ENCODE assay signal across 9 cellular contexts in the genomic region with DNA sequence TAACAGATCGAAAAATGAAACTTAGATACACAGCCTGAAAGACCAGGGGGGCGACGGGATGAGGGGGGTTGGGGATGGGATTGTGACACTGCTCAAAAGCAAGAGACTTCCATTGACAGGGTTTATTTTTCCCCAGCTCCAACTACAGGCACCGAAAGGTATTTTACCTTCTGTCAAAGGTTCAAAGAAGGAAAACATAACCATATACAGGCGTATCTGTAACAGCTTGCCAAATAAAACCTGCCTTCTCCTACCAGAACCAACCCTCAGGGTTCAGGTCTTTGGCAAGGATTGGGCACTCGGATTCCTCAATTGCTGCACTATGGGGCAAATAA. TPM values are rescaled to one million over a fixed set of nuclear protein-coding genes. Genes with fewer than 3 reads are reported as not detected.
A peak's percentile ranks its signal among the peaks of the same experiment; 100 is the strongest.
DNase-seq lines count a peak whose midpoint lies in the region; ATAC-seq and TF ChIP-seq lines count a peak whose summit lies in the region.
"Had no signal": no experiment of that assay in that cellular context is flagged by ENCODE, and none has a peak within 500 bp of the region (broad histone marks: within the 10 kb centered on the region; RNA-seq: fewer than 3 reads in every experiment).

No MANE protein-coding gene starts in this region.

- POLR2A ChIA-PET in activated CD8-positive, alpha-beta T cell treated with anti-CD3 and anti-CD28 coated beads, Interleukin-2, amount 10 ng/mL, durations not matched to agents 7 days and 5 days (lab: Charles Lee): no interaction called here

- H3K36me3 Mint-ChIP-seq in activated CD8-positive, alpha-beta T cell treated with anti-CD3 and anti-CD28 coated beads, Interleukin-2, amount 10 ng/mL, durations not matched to agents 7 days and 5 days (ENCODE audit: low read depth): peaks cover 8% of the 10 kb centered on the region
- H3K36me3 Mint-ChIP-seq: T-cell had no signal

- H3K27me3 Mint-ChIP-seq in activated CD8-positive, alpha-beta T cell treated with anti-CD3 and anti-CD28 coated beads, Interleukin-2, amount 10 ng/mL, durations not matched to agents 7 days and 5 days (ENCODE audit: low read depth): peaks cover 44% of the 10 kb centered on the region

- WGBS in esophagus muscularis mucosa: 5% methylated on average over 6 of the region's 6 CpGs
- under 1% methylated on average over 6 of the region's 6 CpGs for WGBS in prostate gland

- no peaks in the 10 kb centered on the region for H3K9me3 Mint-ChIP-seq in activated CD8-positive, alpha-beta T cell treated with anti-CD3 and anti-CD28 coated beads, Interleukin-2, amount 10 ng/mL, durations not matched to agents 7 days and 5 days (ENCODE audit: insufficient read depth)
- H3K9me3 Mint-ChIP-seq: T-cell had no signal

- H3K9me3 ChIP-seq in esophagus muscularis mucosa: no peaks in the 10 kb centered on the region
- no peaks in the 10 kb centered on the region for H3K9me3 ChIP-seq in prostate gland

- TF ChIP-seq CTCF in esophagus muscularis mucosa (IDR thresholded peaks at IDR 0.05) (no peak), prostate gland (IDR thresholded peaks at IDR 0.05) (peak in 1 of 4 experiments; percentile 4)

- H3K27me3 ChIP-seq in esophagus muscularis mucosa: peaks cover 0 to 19% (median 0%) of the 10 kb centered on the region in 4 donors
- H3K27me3 ChIP-seq in prostate gland (replicated peaks; ENCODE audit: insufficient read depth): no peaks in the 10 kb centered on the region

- peak overlapping the region; percentile 77 to 92 (median 82) for H3K4me3 ChIP-seq in esophagus muscularis mucosa
- peak overlapping the region; percentile 50 to 52 for H3K4me3 ChIP-seq in prostate gland

- CTCF ChIA-PET in activated CD8-positive, alpha-beta T cell treated with anti-CD3 and anti-CD28 coated beads, Interleukin-2, amount 10 ng/mL, durations not matched to agents 7 days and 5 days (lab: Charles Lee): no interaction called here

- peak overlapping the region; percentile 75 to 86 (median 80) for H3K27ac ChIP-seq in esophagus muscularis mucosa (replicated peaks in 1 of 4)
- H3K27ac ChIP-seq in prostate gland: peak overlapping the region; percentile 56 to 72

- intact Hi-C loops in esophagus muscularis mucosa (cut with DNase I) (loop anchor here (5.0 to 10.0 kb wide), 2 partner anchors 333 to 606 kb away; no protein-coding TSS in a partner anchor), prostate gland (cut with DNase I) (loop anchor here (5.0 to 10.0 kb wide), 2 partner anchors 223 to 1296 kb away; no protein-coding TSS in a partner anchor)

- H3K36me3 ChIP-seq in esophagus muscularis mucosa (no peaks in the 10 kb centered on the region), prostate gland (no peaks in the 10 kb centered on the region)

- DNase-seq in G401 (ENCODE audit: low spot score): peak; percentile 59
- DNase-seq in NCI-H2227 (lab: John Stamatoyannopoulos, UW; ENCODE audit: unreplicated experiment): peak; percentile 35
- DNase-seq in esophagus muscularis mucosa (ENCODE audit: extremely low spot score): no peak
- DNase-seq in prostate gland (ENCODE audit: low spot score): no peak
- no peak for DNase-seq in activated CD8-positive, alpha-beta T cell treated with anti-CD3 and anti-CD28 coated beads, Interleukin-2, amount 10 ng/mL, durations not matched to agents 7 days and 5 days
- no peak for DNase-seq in GDM1 (lab: John Stamatoyannopoulos, UW)
- no peak for DNase-seq in NCI-H226
- DNase-seq: T-cell had no signal

- H3K4me1 ChIP-seq in esophagus muscularis mucosa (peaks cover 17 to 62% (median 57%) of the 10 kb centered on the region in 4 donors), prostate gland (replicated peaks) (no peaks in the 10 kb centered on the region)

- in situ Hi-C loops in G401 (cut with HindIII; ENCODE audit: low sequenced_read_pairs): no loop called here

- H3K4me1 Mint-ChIP-seq in activated CD8-positive, alpha-beta T cell treated with anti-CD3 and anti-CD28 coated beads, Interleukin-2, amount 10 ng/mL, durations not matched to agents 7 days and 5 days (ENCODE audit: low read depth): peaks cover 25% of the 10 kb centered on the region

- H3K27ac Mint-ChIP-seq in activated CD8-positive, alpha-beta T cell treated with anti-CD3 and anti-CD28 coated beads, Interleukin-2, amount 10 ng/mL, durations not matched to agents 7 days and 5 days: no peak overlapping the region
- H3K27ac Mint-ChIP-seq: T-cell had no signal

- TF ChIP-seq POLR2A in esophagus muscularis mucosa (IDR thresholded peaks at IDR 0.05; ENCODE audit: low read depth) (no peak), prostate gland (IDR thresholded peaks at IDR 0.05) (no peak)

- TF ChIP-seq EP300 in esophagus muscularis mucosa (IDR thresholded peaks at IDR 0.05): no peak

- no peak for ATAC-seq in activated CD8-positive, alpha-beta T cell treated with anti-CD3 and anti-CD28 coated beads, Interleukin-2, amount 10 ng/mL, durations not matched to agents 7 days and 5 days
- no peak for ATAC-seq in HG02623 (IDR thresholded peaks at IDR 0.05; ENCODE audit: unreplicated experiment)

- no peak overlapping the region for H3K4me3 Mint-ChIP-seq in activated CD8-positive, alpha-beta T cell treated with anti-CD3 and anti-CD28 coated beads, Interleukin-2, amount 10 ng/mL, durations not matched to agents 7 days and 5 days

RNA-seq across cellular contexts. Expression of a gene that starts 1.3 kb away (rescaled TPM):
- 0.98 and 1.5 TPM in 2 replicates for total RNA-seq in G401 (2014; rRNA removed; shearing (Covaris generic))
- total RNA-seq in esophagus muscularis mucosa (100 to 1,000 TPM; 158 to 262 (median 219) TPM), prostate gland (1 to 10 TPM; 5.9 to 8.7 TPM)
- total RNA-seq in activated CD8-positive, alpha-beta T cell treated with anti-CD3 and anti-CD28 coated beads, Interleukin-2, amount 10 ng/mL, durations not matched to agents 7 days and 5 days: not detected

Comparison
In these comparisons a context has a peak if more than half of its experiments do, and no peak if none do; other contexts are left out.
1. DNase-seq: peak in G401 (single experiment) and NCI-H2227 (single experiment); none in esophagus muscularis mucosa (single experiment), prostate gland (single experiment), activated CD8-positive, alpha-beta T cell treated with anti-CD3 and anti-CD28 coated beads, Interleukin-2, amount 10 ng/mL, durations not matched to agents 7 days and 5 days (single experiment), GDM1 (single experiment) and NCI-H226 (single experiment).
2. RNA of a gene that starts 1.3 kb away (total RNA-seq): 158 to 262 TPM in esophagus muscularis mucosa; 5.9 to 8.7 TPM in prostate gland, 0.98 to 1.5 TPM in G401 and not detected in activated CD8-positive, alpha-beta T cell treated with anti-CD3 and anti-CD28 coated beads, Interleukin-2, amount 10 ng/mL, durations not matched to agents 7 days and 5 days; every median in the first group is over 10 times any median in the second.